Comparison of ENCODE assay signal across 20 cellular contexts in genomic region chrX:115632455-115632854, GRCh38.
A peak's percentile ranks its signal among the peaks of the same experiment; 100 is the strongest.
DNase-seq lines count a peak whose midpoint lies in the region; ATAC-seq and TF ChIP-seq lines count a peak whose summit lies in the region.
"Had no signal": no experiment of that assay in that cellular context is flagged by ENCODE, and none has a peak within 500 bp of the region (broad histone marks: within the 10 kb centered on the region; RNA-seq: fewer than 3 reads in every experiment).

No MANE protein-coding gene starts in this region.

- DNase-seq in AG04450 (ENCODE audit: low read depth, low spot score) = no peak
- DNase-seq in HFFc6 = peak; percentile 53
- DNase-seq in ascending aorta (ENCODE audit: low spot score in 2 of 2) = no peak
- no peak for DNase-seq in mesenchymal stem cell
- DNase-seq in Karpas-422 = no peak
- no peak for DNase-seq in central memory CD4-positive, alpha-beta T cell
- DNase-seq in activated CD4-positive, CD25-positive, alpha-beta regulatory T cell treated with anti-CD3 and anti-CD28 coated beads, Interleukin-2, amount 50 U/mL, for 72 hours = no peak
- DNase-seq: COR-L47; MV-4-11; NCI-H1417 treated with DMSO at 0.1 percent for 48 hours; NCI-H2029; NCI-H2171 treated with DMSO at 0.1 percent for 48 hours; NCI-H446 treated with DMSO at 0.1 percent for 48 hours; NK-92 treated with Interleukin-12 subunit alpha and Interleukin-12 subunit beta, amount 100 ng/mL, for 24 hours; OCI-M1 had no signal

- H3K79me2 ChIP-seq in Karpas-422 (ENCODE audit: low read length) = no peaks in the 10 kb centered on the region

- no peaks in the 10 kb centered on the region for H3K9me3 Mint-ChIP-seq in HFFc6
- H3K9me3 Mint-ChIP-seq: CD14-positive monocyte had no signal

- POLR2A ChIA-PET in AG04450 (lab: Yijun Ruan, JAX) = interaction anchor here (0.6 to 0.7 kb wide), 2 partner anchors 54 to 287 kb away, joined by 3 read pairs; no protein-coding TSS in a partner anchor

- H4K20me1 ChIP-seq in Karpas-422 (ENCODE audit: insufficient read depth, low read depth, low read length) = no peaks in the 10 kb centered on the region

- H3K27me3 ChIP-seq in AG04450 (ENCODE audit: control insufficient read depth, insufficient read depth, low read length) (no peaks in the 10 kb centered on the region), ascending aorta (no peaks in the 10 kb centered on the region), mesenchymal stem cell (ENCODE audit: control insufficient read depth in 1 of 2, insufficient read depth in 1 of 2, low read length in 2 of 2) (peaks cover 0 to 37% of the 10 kb centered on the region in 2 experiments), Karpas-422 (ENCODE audit: low read length) (no peaks in the 10 kb centered on the region)
- H3K27me3 ChIP-seq: SJSA1 had no signal

- no peak overlapping the region for H4K8ac ChIP-seq in mesenchymal stem cell (ENCODE audit: low read length)

- CTCF ChIA-PET in AG04450 (lab: Charles Lee) = interaction anchor here (0.6 to 3.4 kb wide), 3 partner anchors 10 to 251 kb away, joined by 3 to 21 read pairs (median 3); no protein-coding TSS in a partner anchor

- H2BK120ac ChIP-seq in mesenchymal stem cell (ENCODE audit: low read depth, low read length) = no peak overlapping the region

- no peak overlapping the region for H2BK12ac ChIP-seq in mesenchymal stem cell (ENCODE audit: low read length in 2 of 2)

- TF ChIP-seq CTCF in AG04450 (IDR thresholded peaks at IDR 0.05; ENCODE audit: low read depth, low read length) (no peak), HFFc6 (IDR thresholded peaks at IDR 0.05) (no peak), ascending aorta (IDR thresholded peaks at IDR 0.05) (no peak)

- H3K4ac ChIP-seq in mesenchymal stem cell (ENCODE audit: low read depth in 1 of 2, low read length in 2 of 2) = no peak overlapping the region

- 100% methylated on average over 1 of the region's 3 CpGs for WGBS in mesenchymal stem cell

- no peak overlapping the region for H3K4me2 ChIP-seq in mesenchymal stem cell (ENCODE audit: low read length, poor library complexity, severe bottlenecking)
- no peak overlapping the region for H3K4me2 ChIP-seq in Karpas-422 (ENCODE audit: low read depth, low read length, poor library complexity, severe bottlenecking)

- no peak overlapping the region for H2AFZ ChIP-seq in mesenchymal stem cell (ENCODE audit: low read depth, low read length)
- no peak overlapping the region for H2AFZ ChIP-seq in Karpas-422 (ENCODE audit: low read length)

- intact Hi-C loops in ascending aorta (cut with DNase I) = loop anchor here (5.0 kb wide), 1 partner anchor 35 kb away; no protein-coding TSS in a partner anchor

- H3K14ac ChIP-seq in mesenchymal stem cell (ENCODE audit: low read length in 2 of 2) = no peak overlapping the region

- no peak overlapping the region for H3K23ac ChIP-seq in mesenchymal stem cell (ENCODE audit: low read length in 2 of 2)

- H3K18ac ChIP-seq in mesenchymal stem cell (ENCODE audit: low read depth in 1 of 2, low read length in 2 of 2) = no peak overlapping the region

- no peak for ATAC-seq in GM19035 (IDR thresholded peaks at IDR 0.05; ENCODE audit: unreplicated experiment)

- no peaks in the 10 kb centered on the region for H3K27me3 Mint-ChIP-seq in HFFc6 (ENCODE audit: insufficient read depth)

- no peak overlapping the region for H4K91ac ChIP-seq in mesenchymal stem cell (ENCODE audit: low read length)

- no peak overlapping the region for H2BK15ac ChIP-seq in mesenchymal stem cell (ENCODE audit: low read depth, poor library complexity, severe bottlenecking)

- peak overlapping the region; percentile 65 for H3K27ac ChIP-seq in AG04450 (ENCODE audit: low read depth, low read length)
- H3K27ac ChIP-seq in ascending aorta = peak overlapping the region; percentile 71 to 74
- H3K27ac ChIP-seq in mesenchymal stem cell (ENCODE audit: low read length, poor library complexity, severe bottlenecking) = peak overlapping the region; percentile 56
- no peak overlapping the region for H3K27ac ChIP-seq in Karpas-422 (ENCODE audit: low read length)
- H3K27ac ChIP-seq: 22Rv1, RWPE1, SJSA1 had no signal

- H3K9me3 ChIP-seq in AG04450 (ENCODE audit: control insufficient read depth, insufficient read depth, low read length) (no peaks in the 10 kb centered on the region), ascending aorta (no peaks in the 10 kb centered on the region), mesenchymal stem cell (ENCODE audit: control insufficient read depth, low read length) (no peaks in the 10 kb centered on the region), Karpas-422 (ENCODE audit: low read length) (no peaks in the 10 kb centered on the region)
- H3K9me3 ChIP-seq: SJSA1 had no signal

- H3K27ac Mint-ChIP-seq in HFFc6 = peak overlapping the region; percentile 70
- H3K27ac Mint-ChIP-seq: CD14-positive monocyte had no signal

- H3K9me2 ChIP-seq in Karpas-422 (replicated peaks; ENCODE audit: insufficient read depth, low read length) = no peaks in the 10 kb centered on the region

- H3K4me1 Mint-ChIP-seq in HFFc6 (ENCODE audit: low read depth) = peaks cover 25% of the 10 kb centered on the region
- H3K4me1 Mint-ChIP-seq: CD14-positive monocyte had no signal

- H3K36me3 Mint-ChIP-seq in HFFc6 (ENCODE audit: low read depth) = no peaks in the 10 kb centered on the region
- H3K36me3 Mint-ChIP-seq: CD14-positive monocyte had no signal

- H3K9ac ChIP-seq in mesenchymal stem cell (ENCODE audit: low read length) (no peak overlapping the region), Karpas-422 (ENCODE audit: low read length) (no peak overlapping the region)

- H3K79me1 ChIP-seq in mesenchymal stem cell (replicated peaks; ENCODE audit: low read length, poor library complexity, severe bottlenecking) = peaks cover 2% of the 10 kb centered on the region

- H3K36me3 ChIP-seq in ascending aorta (peaks cover 3 to 13% of the 10 kb centered on the region in 2 donors), mesenchymal stem cell (ENCODE audit: control insufficient read depth in 1 of 2, insufficient read depth in 2 of 2, low read depth in 1 of 2, low read length in 2 of 2) (peaks cover 0 to 49% of the 10 kb centered on the region in 2 experiments), Karpas-422 (ENCODE audit: insufficient read depth, low read length) (no peaks in the 10 kb centered on the region)

- no peak overlapping the region for H2AK5ac ChIP-seq in mesenchymal stem cell (ENCODE audit: low read length, severe bottlenecking)

- H3K4me3 ChIP-seq in AG04450 (ENCODE audit: low read depth, low read length) (no peak overlapping the region), ascending aorta (no peak overlapping the region), mesenchymal stem cell (ENCODE audit: insufficient read depth in 1 of 2, low read depth in 1 of 2, low read length in 2 of 2) (no peak overlapping the region), Karpas-422 (ENCODE audit: low read length) (no peak overlapping the region)
- H3K4me3 ChIP-seq: SJSA1 had no signal

- H2BK5ac ChIP-seq in mesenchymal stem cell (ENCODE audit: low read depth, low read length, poor library complexity, severe bottlenecking) = no peak overlapping the region

- peak overlapping the region; percentile 36; the same call in 1 of the 2 replicates for H3K4me3 Mint-ChIP-seq in HFFc6
- H3K4me3 Mint-ChIP-seq: CD14-positive monocyte had no signal

- H3K4me1 ChIP-seq in ascending aorta = peaks cover 2 to 9% of the 10 kb centered on the region in 2 donors
- no peaks in the 10 kb centered on the region for H3K4me1 ChIP-seq in mesenchymal stem cell (ENCODE audit: control insufficient read depth, insufficient read depth, low read depth, low read length)
- no peaks in the 10 kb centered on the region for H3K4me1 ChIP-seq in Karpas-422 (ENCODE audit: low read length)
